Comparison of ENCODE assay signal across 15 cellular contexts in the genomic region with DNA sequence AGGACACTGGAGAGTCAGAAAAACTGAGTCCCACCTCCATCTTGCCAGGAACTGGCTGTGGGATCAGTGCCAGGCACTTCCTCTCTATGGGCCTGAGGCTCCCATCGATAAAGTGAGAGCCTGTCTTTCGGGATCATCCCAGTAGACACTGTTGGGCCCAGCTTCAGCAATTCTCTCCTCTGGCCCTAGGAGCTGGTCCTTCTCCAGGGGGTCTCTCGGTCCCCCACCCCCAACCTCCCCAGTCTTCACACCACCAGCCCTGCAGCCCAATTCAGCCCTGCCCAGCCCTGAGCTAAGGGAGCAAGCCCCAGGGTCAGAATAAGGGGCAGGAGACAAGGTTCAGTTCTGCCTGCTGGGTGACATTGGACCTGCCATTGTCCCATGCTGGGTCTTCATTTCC. TPM values are rescaled to one million over a fixed set of nuclear protein-coding genes. Genes with fewer than 3 reads are reported as not detected.
DNase-seq lines count a peak whose midpoint lies in the region; ATAC-seq and TF ChIP-seq lines count a peak whose summit lies in the region.
"Had no signal": no experiment of that assay in that cellular context is flagged by ENCODE, and none has a peak within 500 bp of the region (broad histone marks: within the 10 kb centered on the region; RNA-seq: fewer than 3 reads in every experiment).

No MANE protein-coding gene starts in this region.

- no peak overlapping the region for H2BK120ac ChIP-seq in neuronal stem cell (ENCODE audit: low read depth, low read length)

- no peak overlapping the region for H3K9ac ChIP-seq in neuronal stem cell (ENCODE audit: low read depth, low read length, poor library complexity)
- H3K9ac ChIP-seq: BLaER1 treated with 17β-estradiol and CSF1 and Interleukin-3, amounts not matched to agents 10 nM and 100 nM had no signal

- ATAC-seq in left lobe of liver (no peak), upper lobe of right lung (no peak)
- no peak for ATAC-seq in activated T-cell treated with anti-CD3 and anti-CD28 coated beads, Interleukin-2, amount 50 U/mL, for 72 hours (replicated peaks in 1 of 2)
- ATAC-seq: GM23338 had no signal

- H3K4me3 Mint-ChIP-seq in activated T-cell treated with anti-CD3 and anti-CD28 coated beads, Interleukin-2, amount 50 U/mL, for 72 hours: no peak overlapping the region
- H3K4me3 Mint-ChIP-seq in activated naive CD8-positive, alpha-beta T cell treated with anti-CD3 and anti-CD28 coated beads for 36 hours: no peak overlapping the region
- H3K4me3 Mint-ChIP-seq: CD4-positive, CD25-positive, alpha-beta regulatory T cell; GM23338; IgD-negative memory B cell had no signal

- H2AK5ac ChIP-seq in neuronal stem cell (ENCODE audit: low read depth, low read length): no peak overlapping the region

- H3K4me3 ChIP-seq in coronary artery: no peak overlapping the region
- H3K4me3 ChIP-seq in neuronal stem cell (ENCODE audit: low read length in 2 of 2): no peak overlapping the region
- H3K4me3 ChIP-seq in upper lobe of right lung: no peak overlapping the region
- H3K4me3 ChIP-seq: BLaER1 treated with 17β-estradiol and CSF1 and Interleukin-3, amounts not matched to agents 10 nM and 100 nM; GM23338 had no signal

- no peak overlapping the region for H3K4me2 ChIP-seq in neuronal stem cell (ENCODE audit: insufficient read depth, low read length, poor library complexity, severe bottlenecking)
- H3K4me2 ChIP-seq: BLaER1 treated with 17β-estradiol and CSF1 and Interleukin-3, amounts not matched to agents 10 nM and 100 nM; GM23338 had no signal

- no peaks in the 10 kb centered on the region for H3K9me3 ChIP-seq in neuronal stem cell (replicated peaks in 1 of 2; ENCODE audit: control insufficient read depth in 2 of 2, insufficient read depth in 1 of 2, low read depth in 1 of 2, low read length in 2 of 2)
- no peaks in the 10 kb centered on the region for H3K9me3 ChIP-seq in upper lobe of right lung

- no peaks in the 10 kb centered on the region for H3K36me3 Mint-ChIP-seq in activated T-cell treated with anti-CD3 and anti-CD28 coated beads, Interleukin-2, amount 50 U/mL, for 72 hours (ENCODE audit: insufficient read depth in 2 of 2)
- no peaks in the 10 kb centered on the region for H3K36me3 Mint-ChIP-seq in activated naive CD8-positive, alpha-beta T cell treated with anti-CD3 and anti-CD28 coated beads for 36 hours
- H3K36me3 Mint-ChIP-seq: CD4-positive, CD25-positive, alpha-beta regulatory T cell; IgD-negative memory B cell had no signal

- H3K4ac ChIP-seq in neuronal stem cell (ENCODE audit: low read length): no peak overlapping the region

- no peak overlapping the region for H3K18ac ChIP-seq in neuronal stem cell (ENCODE audit: low read length)

- peak overlapping the region; percentile 47 for H2BK5ac ChIP-seq in neuronal stem cell (ENCODE audit: low read length)

- no peak overlapping the region for H3K14ac ChIP-seq in neuronal stem cell (ENCODE audit: low read length)

- no peak overlapping the region for H3K23ac ChIP-seq in neuronal stem cell (ENCODE audit: low read depth, low read length, poor library complexity)

- H2BK12ac ChIP-seq in neuronal stem cell (ENCODE audit: low read length): no peak overlapping the region

- no peak overlapping the region for H4K91ac ChIP-seq in neuronal stem cell (ENCODE audit: low read depth, low read length, poor library complexity)

- H2AFZ ChIP-seq in neuronal stem cell (ENCODE audit: low read length): no peak overlapping the region
- H2AFZ ChIP-seq: GM23338 had no signal

- TF ChIP-seq CTCF in coronary artery (IDR thresholded peaks at IDR 0.05): no peak
- TF ChIP-seq CTCF in upper lobe of right lung (IDR thresholded peaks at IDR 0.05): no peak

- no peak overlapping the region for H3K27ac Mint-ChIP-seq in activated T-cell treated with anti-CD3 and anti-CD28 coated beads, Interleukin-2, amount 50 U/mL, for 72 hours
- no peak overlapping the region for H3K27ac Mint-ChIP-seq in activated naive CD8-positive, alpha-beta T cell treated with anti-CD3 and anti-CD28 coated beads for 36 hours
- H3K27ac Mint-ChIP-seq: CD4-positive, CD25-positive, alpha-beta regulatory T cell; GM23338; IgD-negative memory B cell had no signal

- H2BK15ac ChIP-seq in neuronal stem cell (ENCODE audit: low read length): peak overlapping the region; percentile 79

- no peaks in the 10 kb centered on the region for H3K79me1 ChIP-seq in neuronal stem cell (ENCODE audit: low read depth, low read length)

- peaks cover 18 to 21% of the 10 kb centered on the region in 2 donors for H3K4me1 ChIP-seq in neuronal stem cell (ENCODE audit: control insufficient read depth in 2 of 2, insufficient read depth in 1 of 2, low read depth in 1 of 2, low read length in 2 of 2)
- no peaks in the 10 kb centered on the region for H3K4me1 ChIP-seq in upper lobe of right lung

- no CpG with 5 or more reads among the region's 3 CpGs for WGBS in neuronal stem cell (ENCODE audit: extremely low coverage in 2 of 2, insufficient read length in 2 of 2, insufficient replicate concordance in 1 of 2), 2 donors

- DNase-seq in coronary artery (ENCODE audit: low spot score): peak; percentile 62
- peak; percentile 26 for DNase-seq in left lobe of liver (ENCODE audit: low spot score)
- DNase-seq in neuronal stem cell (ENCODE audit: low spot score): no peak
- DNase-seq in upper lobe of right lung: peak; percentile 29
- DNase-seq in activated T-cell treated with anti-CD3 and anti-CD28 coated beads, Interleukin-2, amount 50 U/mL, for 72 hours: no peak
- no peak for DNase-seq in midbrain (lab: John Stamatoyannopoulos, UW)
- DNase-seq in activated naive CD8-positive, alpha-beta T cell treated with anti-CD3 and anti-CD28 coated beads for 36 hours: no peak
- DNase-seq: ACHN; Calu3; CD4-positive, CD25-positive, alpha-beta regulatory T cell; DMS 273 treated with DMSO at 0.1 percent for 48 hours; H7 had no signal

- H3K27me3 ChIP-seq in neuronal stem cell (ENCODE audit: control insufficient read depth in 3 of 3, insufficient read depth in 3 of 3, low read depth in 1 of 3, low read length in 3 of 3): no peaks in the 10 kb centered on the region
- H3K27me3 ChIP-seq in upper lobe of right lung: no peaks in the 10 kb centered on the region
- H3K27me3 ChIP-seq: BLaER1 treated with 17β-estradiol and CSF1 and Interleukin-3, amounts not matched to agents 10 nM and 100 nM had no signal

- intact Hi-C loops in upper lobe of right lung (cut with DNase I): no loop called here

- no peaks in the 10 kb centered on the region for H3K9me3 Mint-ChIP-seq in activated T-cell treated with anti-CD3 and anti-CD28 coated beads, Interleukin-2, amount 50 U/mL, for 72 hours
- H3K9me3 Mint-ChIP-seq in activated naive CD8-positive, alpha-beta T cell treated with anti-CD3 and anti-CD28 coated beads for 36 hours: no peaks in the 10 kb centered on the region
- H3K9me3 Mint-ChIP-seq: CD4-positive, CD25-positive, alpha-beta regulatory T cell; GM23338 had no signal

- H3K4me1 Mint-ChIP-seq in activated T-cell treated with anti-CD3 and anti-CD28 coated beads, Interleukin-2, amount 50 U/mL, for 72 hours (ENCODE audit: low read depth): peaks cover 19% of the 10 kb centered on the region
- peaks cover 11% of the 10 kb centered on the region for H3K4me1 Mint-ChIP-seq in activated naive CD8-positive, alpha-beta T cell treated with anti-CD3 and anti-CD28 coated beads for 36 hours

- no peaks in the 10 kb centered on the region for H3K27me3 Mint-ChIP-seq in activated T-cell treated with anti-CD3 and anti-CD28 coated beads, Interleukin-2, amount 50 U/mL, for 72 hours (ENCODE audit: low read depth)
- H3K27me3 Mint-ChIP-seq in activated naive CD8-positive, alpha-beta T cell treated with anti-CD3 and anti-CD28 coated beads for 36 hours: no peaks in the 10 kb centered on the region
- H3K27me3 Mint-ChIP-seq: CD4-positive, CD25-positive, alpha-beta regulatory T cell had no signal

- H4K8ac ChIP-seq in neuronal stem cell (ENCODE audit: low read depth, low read length): no peak overlapping the region

- H3K36me3 ChIP-seq in neuronal stem cell (replicated peaks in 1 of 2; ENCODE audit: control insufficient read depth in 2 of 2, insufficient read depth in 2 of 2, low read length in 2 of 2) (no peaks in the 10 kb centered on the region), upper lobe of right lung (no peaks in the 10 kb centered on the region)
- H3K36me3 ChIP-seq: BLaER1 treated with 17β-estradiol and CSF1 and Interleukin-3, amounts not matched to agents 10 nM and 100 nM had no signal

- H3K27ac ChIP-seq in coronary artery (no peak overlapping the region), neuronal stem cell (replicated peaks; ENCODE audit: low read length) (no peak overlapping the region), upper lobe of right lung (no peak overlapping the region)
- H3K27ac ChIP-seq: BLaER1 treated with 17β-estradiol and CSF1 and Interleukin-3, amounts not matched to agents 10 nM and 100 nM had no signal

RNA-seq across cellular contexts. Expression of a gene that starts 4.5 kb away (rescaled TPM):
- total RNA-seq in left lobe of liver (not detected), upper lobe of right lung (not detected)
- 10.9 TPM for polyA plus RNA-seq in neuronal stem cell (2013, experiment 1 of 2)
- 10.4 TPM for polyA plus RNA-seq in neuronal stem cell (2013, experiment 2 of 2)
- total RNA-seq in activated T-cell treated with anti-CD3 and anti-CD28 coated beads, Interleukin-2, amount 50 U/mL, for 72 hours: not detected
- not detected for total RNA-seq in activated naive CD8-positive, alpha-beta T cell treated with anti-CD3 and anti-CD28 coated beads for 36 hours
- total RNA-seq: CD4-positive, CD25-positive, alpha-beta regulatory T cell had no signal
- polyA plus RNA-seq: IgD-negative memory B cell had no signal

Comparison
In these comparisons a context has a peak if more than half of its experiments do, and no peak if none do; other contexts are left out.
1. DNase-seq: peak in coronary artery (single experiment), left lobe of liver (single experiment) and upper lobe of right lung (single experiment); none in neuronal stem cell (single experiment), activated T-cell treated with anti-CD3 and anti-CD28 coated beads, Interleukin-2, amount 50 U/mL, for 72 hours (0 of 2), midbrain (single experiment) and activated naive CD8-positive, alpha-beta T cell treated with anti-CD3 and anti-CD28 coated beads for 36 hours (single experiment).